ENCODE assay signal across 19 cellular contexts in genomic region chr3:15279671-15280402, GRCh38. TPM values are rescaled to one million over a fixed set of nuclear protein-coding genes. Genes with fewer than 3 reads are reported as not detected.
DNase-seq lines count a peak whose midpoint lies in the region; ATAC-seq and TF ChIP-seq lines count a peak whose summit lies in the region.
"Had no signal": no experiment of that assay in that cellular context is flagged by ENCODE, and none has a peak within 500 bp of the region (broad histone marks: within the 10 kb centered on the region; RNA-seq: fewer than 3 reads in every experiment).

No MANE protein-coding gene starts in this region.

- TF ChIP-seq POLR2A in vagina (IDR thresholded peaks at IDR 0.05) = no peak

- peak overlapping the region; percentile 5 for H3K27ac ChIP-seq in temporal lobe (ENCODE audit: low read depth, low read length)
- H3K27ac ChIP-seq in vagina = no peak overlapping the region
- H3K27ac ChIP-seq: VCaP had no signal

- DNase-seq in activated effector memory CD4-positive, alpha-beta T cell treated with anti-CD3 and anti-CD28 coated beads, Interleukin-2, amount 50 U/mL, for 16 hours = peak; percentile 34
- DNase-seq in activated effector memory CD4-positive, alpha-beta T cell treated with Interleukin-2 at 50 U/mL for 16 hours = no peak
- DNase-seq in mesothelial cell of epicardium (ENCODE audit: low spot score in 2 of 2, unreplicated experiment in 2 of 2) (no peak), GDM1 (lab: John Stamatoyannopoulos, UW) (no peak), NCI-H1930 (lab: John Stamatoyannopoulos, UW) (no peak), vagina (ENCODE audit: extremely low spot score in 2 of 2) (no peak)
- DNase-seq: activated CD8-positive, alpha-beta memory T cell treated with anti-CD3 and anti-CD28 coated beads, Interleukin-2, amount 10 ng/mL, durations not matched to agents 7 days and 5 days; activated naive CD4-positive, alpha-beta T cell treated with anti-CD3 and anti-CD28 coated beads for 36 hours; effector CD4-positive, alpha-beta T cell; GOT3; NCI-H146; NCI-H226; small intestine; stimulated activated CD4-positive, alpha-beta T cell treated with anti-CD3 and anti-CD28 coated beads, Interleukin-4, amount 100 ng/mL, for 4 hours had no signal

- no peaks in the 10 kb centered on the region for H3K36me3 ChIP-seq in vagina

- H3K27ac Mint-ChIP-seq in activated T-helper 17 cell treated with anti-CD3 and anti-CD28 coated beads, Interleukin-2, amount 50 U/mL, for 72 hours = peak overlapping the region; percentile 42
- peak overlapping the region; percentile 36 for H3K27ac Mint-ChIP-seq in mesothelial cell of epicardium
- H3K27ac Mint-ChIP-seq: activated CD8-positive, alpha-beta memory T cell treated with anti-CD3 and anti-CD28 coated beads, Interleukin-2, amount 10 ng/mL, durations not matched to agents 7 days and 5 days; activated naive CD4-positive, alpha-beta T cell treated with anti-CD3 and anti-CD28 coated beads for 36 hours had no signal

- H3K9me3 Mint-ChIP-seq in activated T-helper 17 cell treated with anti-CD3 and anti-CD28 coated beads, Interleukin-2, amount 50 U/mL, for 72 hours = no peaks in the 10 kb centered on the region
- H3K9me3 Mint-ChIP-seq in mesothelial cell of epicardium = no peaks in the 10 kb centered on the region
- H3K9me3 Mint-ChIP-seq: activated naive CD4-positive, alpha-beta T cell treated with anti-CD3 and anti-CD28 coated beads for 36 hours; brain had no signal

- no peak for TF ChIP-seq CTCF in mesothelial cell of epicardium (IDR thresholded peaks at IDR 0.05; ENCODE audit: unreplicated experiment)
- TF ChIP-seq CTCF in vagina (IDR thresholded peaks at IDR 0.05) = no peak

- H3K4me1 ChIP-seq in vagina = peaks cover 29% of the 10 kb centered on the region

- no peaks in the 10 kb centered on the region for H3K27me3 Mint-ChIP-seq in activated T-helper 17 cell treated with anti-CD3 and anti-CD28 coated beads, Interleukin-2, amount 50 U/mL, for 72 hours
- H3K27me3 Mint-ChIP-seq in mesothelial cell of epicardium (ENCODE audit: low read depth) = no peaks in the 10 kb centered on the region
- H3K27me3 Mint-ChIP-seq: activated CD8-positive, alpha-beta memory T cell treated with anti-CD3 and anti-CD28 coated beads, Interleukin-2, amount 10 ng/mL, durations not matched to agents 7 days and 5 days; brain had no signal

- no peaks in the 10 kb centered on the region for H3K27me3 ChIP-seq in vagina

- peak overlapping the region; percentile 9 for H3K4me3 Mint-ChIP-seq in activated T-helper 17 cell treated with anti-CD3 and anti-CD28 coated beads, Interleukin-2, amount 50 U/mL, for 72 hours
- H3K4me3 Mint-ChIP-seq in mesothelial cell of epicardium = no peak overlapping the region
- H3K4me3 Mint-ChIP-seq: activated CD8-positive, alpha-beta memory T cell treated with anti-CD3 and anti-CD28 coated beads, Interleukin-2, amount 10 ng/mL, durations not matched to agents 7 days and 5 days; activated naive CD4-positive, alpha-beta T cell treated with anti-CD3 and anti-CD28 coated beads for 36 hours; brain had no signal

- no peaks in the 10 kb centered on the region for H3K9me3 ChIP-seq in vagina

- H3K4me1 Mint-ChIP-seq in activated T-helper 17 cell treated with anti-CD3 and anti-CD28 coated beads, Interleukin-2, amount 50 U/mL, for 72 hours = peaks cover 52% of the 10 kb centered on the region
- peaks cover 21% of the 10 kb centered on the region for H3K4me1 Mint-ChIP-seq in mesothelial cell of epicardium

- peaks cover 6% of the 10 kb centered on the region for H3K36me3 Mint-ChIP-seq in activated T-helper 17 cell treated with anti-CD3 and anti-CD28 coated beads, Interleukin-2, amount 50 U/mL, for 72 hours (ENCODE audit: low read depth)
- peaks cover 2% of the 10 kb centered on the region for H3K36me3 Mint-ChIP-seq in mesothelial cell of epicardium
- H3K36me3 Mint-ChIP-seq: brain had no signal

- ATAC-seq in activated T-helper 17 cell treated with anti-CD3 and anti-CD28 coated beads, Interleukin-2, amount 50 U/mL, for 72 hours (replicated peaks) = peak; percentile 22
- ATAC-seq: activated CD8-positive, alpha-beta memory T cell treated with anti-CD3 and anti-CD28 coated beads, Interleukin-2, amount 10 ng/mL, durations not matched to agents 7 days and 5 days; GM12878 had no signal

- no peak overlapping the region for H3K4me3 ChIP-seq in vagina
- H3K4me3 ChIP-seq: GM12878 had no signal

- intact Hi-C loops in vagina (cut with DNase I) = no loop called here

RNA-seq across cellular contexts. Expression of gene SH3BP5, which starts 52.5 kb away (rescaled TPM):
- total RNA-seq in activated T-helper 17 cell treated with anti-CD3 and anti-CD28 coated beads, Interleukin-2, amount 50 U/mL, for 72 hours = 10 to 100 TPM; 20.2 to 24.6 TPM
- total RNA-seq in mesothelial cell of epicardium = 78.7 to 88.6 TPM (median 80.5 TPM) in 3 replicates
- total RNA-seq in temporal lobe = 68.8 TPM
- 78.6 TPM for total RNA-seq in vagina
